ENCODE assay signal across 27 cellular contexts in the genomic region with DNA sequence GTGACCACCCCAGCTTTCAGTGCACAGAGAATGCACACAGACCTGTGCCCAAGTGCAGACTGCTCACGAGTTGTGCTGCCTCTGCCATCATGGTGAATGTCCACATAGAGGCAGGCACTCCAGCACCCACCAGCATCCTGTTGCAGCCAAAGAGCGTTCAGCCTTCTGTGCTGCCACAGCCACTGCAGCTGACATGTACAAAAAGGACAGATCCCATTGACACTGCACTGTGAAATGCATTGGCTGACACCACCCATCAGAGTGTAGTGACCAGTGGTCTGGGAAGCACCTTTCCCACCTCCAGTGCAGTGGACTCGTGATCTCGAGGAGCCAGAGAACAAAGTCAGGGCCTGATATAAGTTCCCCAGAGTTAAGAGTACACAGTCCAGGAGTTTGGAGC.
"Had no signal": no experiment of that assay in that cellular context is flagged by ENCODE, and none has a peak within 500 bp of the region (broad histone marks: within the 10 kb centered on the region; RNA-seq: fewer than 3 reads in every experiment).

No MANE protein-coding gene starts in this region.

- H3K36me3 ChIP-seq: stomach, suprapubic skin, thoracic aorta, thyroid gland, tibial nerve, transverse colon, upper lobe of left lung, upper lobe of right lung, uterus, vagina had no signal

- H3K9me3 ChIP-seq: testis, thyroid gland, upper lobe of right lung had no signal

- H3K4me3 ChIP-seq: stomach, suprapubic skin, testis, thoracic aorta, thyroid gland, tibial nerve, transverse colon, upper lobe of left lung, upper lobe of right lung, uterus, vagina had no signal

- H3K27ac ChIP-seq: stomach, suprapubic skin, testis, thoracic aorta, thyroid gland, tibial nerve, transverse colon, upper lobe of left lung, upper lobe of right lung, uterus, vagina had no signal

- H3K27ac Mint-ChIP-seq: stimulated activated effector memory CD8-positive, alpha-beta T cell treated with anti-CD3 and anti-CD28 coated beads, Interleukin-12 subunit alpha, Interleukin-12 subunit beta, amount 100 ng/mL, for 72 hours; stimulated activated memory B cell treated with anti-CD40 and anti-IgM and Interleukin-4, amounts not matched to agents 10 μg/mL and 1 μg/mL and 100 μg/mL, for 72 hours; stimulated activated naive B cell treated with anti-CD40 and anti-IgM and Interleukin-4, amounts not matched to agents 10 μg/mL and 1 μg/mL and 100 μg/mL, for 72 hours; stimulated activated naive CD8-positive, alpha-beta T cell treated with anti-CD3 and anti-CD28 coated beads, Interleukin-15, Interleukin-2, amounts not matched to agents 100 ng/mL and 50 ng/mL, for 24 hours; type B pancreatic cell had no signal

- H3K4me3 Mint-ChIP-seq: stimulated activated effector memory CD8-positive, alpha-beta T cell treated with anti-CD3 and anti-CD28 coated beads, Interleukin-12 subunit alpha, Interleukin-12 subunit beta, amount 100 ng/mL, for 72 hours; stimulated activated memory B cell treated with anti-CD40 and anti-IgM and Interleukin-4, amounts not matched to agents 10 μg/mL and 1 μg/mL and 100 μg/mL, for 72 hours; stimulated activated naive B cell treated with anti-CD40 and anti-IgM and Interleukin-4, amounts not matched to agents 10 μg/mL and 1 μg/mL and 100 μg/mL, for 72 hours; stimulated activated naive CD8-positive, alpha-beta T cell treated with anti-CD3 and anti-CD28 coated beads, Interleukin-15, amount 100 ng/mL, for 72 hours; stimulated activated naive CD8-positive, alpha-beta T cell treated with anti-CD3 and anti-CD28 coated beads, Interleukin-15, Interleukin-2, amounts not matched to agents 100 ng/mL and 50 ng/mL, for 24 hours; type B pancreatic cell had no signal

- H3K36me3 Mint-ChIP-seq: stimulated activated effector memory CD8-positive, alpha-beta T cell treated with anti-CD3 and anti-CD28 coated beads, Interleukin-12 subunit alpha, Interleukin-12 subunit beta, amount 100 ng/mL, for 72 hours; stimulated activated memory B cell treated with anti-CD40 and anti-IgM and Interleukin-4, amounts not matched to agents 10 μg/mL and 1 μg/mL and 100 μg/mL, for 72 hours; stimulated activated naive B cell treated with anti-CD40 and anti-IgM and Interleukin-4, amounts not matched to agents 10 μg/mL and 1 μg/mL and 100 μg/mL, for 72 hours; type B pancreatic cell had no signal

- DNase-seq: stimulated activated CD4-positive, alpha-beta T cell treated with anti-CD3 and anti-CD28 coated beads, Interleukin-2, amount 100 ng/mL, for 48 hours; stimulated activated CD4-positive, alpha-beta T cell treated with anti-CD3 and anti-CD28 coated beads, Interleukin-4, amount 100 ng/mL, for 1 hour; stimulated activated CD4-positive, alpha-beta T cell treated with anti-CD3 and anti-CD28 coated beads, Interleukin-4, amount 100 ng/mL, for 24 hours; stimulated activated CD4-positive, alpha-beta T cell treated with anti-CD3 and anti-CD28 coated beads, Interleukin-4, amount 100 ng/mL, for 4 hours; stimulated activated CD8-positive, alpha-beta memory T cell treated with anti-CD3 and anti-CD28 coated beads, Interleukin-4, amount 100 ng/mL, for 48 hours; stimulated activated naive B cell treated with anti-CD40 and anti-IgM and Interleukin-4, amounts not matched to agents 10 μg/mL and 1 μg/mL and 100 μg/mL, for 72 hours; stimulated activated naive CD4-positive, alpha-beta T cell; stimulated activated naive CD4-positive, alpha-beta T cell treated with Interleukin-2 at 50 U/mL for 16 hours; stimulated activated naive CD8-positive, alpha-beta T cell treated with anti-CD3 and anti-CD28 coated beads, Interleukin-15, amount 100 ng/mL, for 72 hours; stimulated activated naive CD8-positive, alpha-beta T cell treated with anti-CD3 and anti-CD28 coated beads, Interleukin-15, Interleukin-2, amounts not matched to agents 100 U/mL and 50 U/mL, for 24 hours; stomach; substantia nigra; testis; thyroid gland; transverse colon; trophoblast cell; upper lobe of left lung; upper lobe of right lung; uterus had no signal

- H3K4me1 Mint-ChIP-seq: stimulated activated effector memory CD8-positive, alpha-beta T cell treated with anti-CD3 and anti-CD28 coated beads, Interleukin-12 subunit alpha, Interleukin-12 subunit beta, amount 100 ng/mL, for 72 hours; stimulated activated memory B cell treated with anti-CD40 and anti-IgM and Interleukin-4, amounts not matched to agents 10 μg/mL and 1 μg/mL and 100 μg/mL, for 72 hours; stimulated activated naive B cell treated with anti-CD40 and anti-IgM and Interleukin-4, amounts not matched to agents 10 μg/mL and 1 μg/mL and 100 μg/mL, for 72 hours; stimulated activated naive CD8-positive, alpha-beta T cell treated with anti-CD3 and anti-CD28 coated beads, Interleukin-15, amount 100 ng/mL, for 72 hours had no signal

- H3K4me1 ChIP-seq: stomach, suprapubic skin, testis, thyroid gland, tibial nerve, transverse colon, upper lobe of left lung, upper lobe of right lung, uterus, vagina had no signal

- H3K27me3 ChIP-seq: stomach, suprapubic skin, testis, thyroid gland, tibial nerve, transverse colon, upper lobe of left lung, upper lobe of right lung, uterus, vagina had no signal

- H3K27me3 Mint-ChIP-seq: stimulated activated naive B cell treated with anti-CD40 and anti-IgM and Interleukin-4, amounts not matched to agents 10 μg/mL and 1 μg/mL and 100 μg/mL, for 72 hours; stimulated activated naive CD8-positive, alpha-beta T cell treated with anti-CD3 and anti-CD28 coated beads, Interleukin-15, amount 100 ng/mL, for 72 hours; type B pancreatic cell had no signal
